Comparison of ENCODE assay signal across 1 cellular context in the genomic region with DNA sequence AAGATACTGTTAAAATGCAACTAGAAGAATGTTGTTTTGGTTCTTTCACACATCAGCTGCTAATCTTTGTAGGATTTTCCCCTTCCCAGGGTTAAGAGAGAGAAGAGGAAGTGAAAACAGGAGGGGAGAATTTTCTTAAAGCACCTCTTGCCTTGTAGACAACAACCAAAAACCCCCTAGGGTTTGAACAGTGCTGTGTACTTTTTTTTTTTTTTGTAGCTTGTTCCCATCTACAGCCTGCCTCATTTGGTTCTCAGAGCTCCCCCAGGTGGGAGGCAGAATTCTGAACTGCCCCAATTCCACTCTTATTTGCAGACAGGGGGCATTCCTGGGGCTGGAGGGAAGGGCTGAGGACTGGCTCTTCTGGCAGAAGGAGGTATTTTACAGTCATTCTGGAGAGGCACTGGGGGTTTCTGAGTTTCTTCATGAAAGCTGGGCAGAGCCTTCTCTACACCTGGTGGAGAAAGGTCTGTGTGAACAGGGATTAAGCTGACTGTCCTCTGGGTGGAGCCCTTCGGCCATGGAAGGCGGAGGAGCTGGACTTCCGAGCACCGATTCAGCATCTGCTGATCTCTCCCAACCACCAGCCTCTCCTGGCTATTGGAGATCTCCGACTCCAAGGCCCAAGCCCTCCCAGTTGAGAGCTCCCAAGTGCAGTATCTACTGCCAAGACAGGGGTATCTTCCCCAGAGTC.
TF ChIP-seq lines count a peak whose summit lies in the region.

No MANE protein-coding gene starts in this region.

TF ChIP-seq in H1, 55 proteins besides CTCF, POLR2A, EP300 and RAD21:
- no peak for TF ChIP-seq KDM1A (IDR thresholded peaks at IDR 0.05; ENCODE audit: borderline replicate concordance, low read length)
- TF ChIP-seq SP1 (IDR thresholded peaks at IDR 0.05; ENCODE audit: low read depth, low read length), result no peak
- TF ChIP-seq POLR2AphosphoS5 (IDR thresholded peaks at IDR 0.05; ENCODE audit: low read depth, low read length), result no peak
- TF ChIP-seq JUND (IDR thresholded peaks at IDR 0.05; ENCODE audit: low read length), result no peak
- 0 out of 4 replicates have a peak, but pooled peaks of 1 of the 2 experiments have one; percentile 18 for TF ChIP-seq HDAC2 (IDR thresholded peaks at IDR 0.05; ENCODE audit: borderline replicate concordance in 1 of 2, low read depth in 2 of 2, low read length in 2 of 2)
- TF ChIP-seq SIN3A (conservative IDR thresholded peaks at IDR 0.05 in 1 of 2, IDR thresholded peaks at IDR 0.05 in 1 of 2; ENCODE audit: low read depth in 1 of 2, low read length in 2 of 2), result no peak
- TF ChIP-seq CHD7 (IDR thresholded peaks at IDR 0.05; ENCODE audit: insufficient replicate concordance, low read length), result no peak
- TF ChIP-seq RFX5 (IDR thresholded peaks at IDR 0.05; ENCODE audit: borderline replicate concordance, low read depth, low read length), result no peak
- TF ChIP-seq CBX5 (IDR thresholded peaks at IDR 0.05; ENCODE audit: low read depth, low read length), result no peak
- TF ChIP-seq POU5F1 (IDR thresholded peaks at IDR 0.05; ENCODE audit: low read depth, low read length), result no peak
- TF ChIP-seq TEAD4 (IDR thresholded peaks at IDR 0.05; ENCODE audit: low read depth, low read length), result 0 out of 2 replicates have a peak, but pooled peaks have one; percentile 15
